In the genomic region with DNA sequence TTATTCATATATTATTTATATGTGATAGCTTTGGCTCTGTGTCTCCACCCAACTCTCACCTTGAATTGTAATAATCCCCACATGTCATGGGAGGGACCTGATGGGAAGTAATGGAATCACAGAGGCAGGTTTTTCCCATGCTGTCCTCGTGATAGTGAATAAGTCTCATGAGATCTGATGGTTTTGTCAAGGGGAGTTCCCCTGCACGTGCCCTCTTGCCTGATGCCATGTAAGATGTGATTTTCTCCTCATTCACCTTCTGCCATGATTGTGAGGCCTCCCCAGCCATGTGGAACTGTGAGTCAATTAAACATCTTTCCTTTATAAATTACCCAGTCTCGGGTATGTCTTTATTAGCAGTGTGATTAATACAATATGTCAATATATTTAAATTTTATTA, we compare ENCODE assay signal across 5 cellular contexts. TPM values are rescaled to one million over a fixed set of nuclear protein-coding genes. Genes with fewer than 3 reads are reported as not detected.
"Had no signal": no experiment of that assay in that cellular context is flagged by ENCODE, and none has a peak within 500 bp of the region (broad histone marks: within the 10 kb centered on the region; RNA-seq: fewer than 3 reads in every experiment).

No MANE protein-coding gene starts in this region.

RNA-seq across cellular contexts. Expression of a gene that starts 22.9 kb away (rescaled TPM):
- total RNA-seq: occipital lobe, osteoblast, pulmonary artery endothelial cell, smooth muscle cell, suprapubic skin had no signal
